Comparison of ENCODE assay signal across 38 cellular contexts in genomic region chr10:97563337-97563736, GRCh38. TPM values are rescaled to one million over a fixed set of nuclear protein-coding genes. Genes with fewer than 3 reads are reported as not detected.
DNase-seq lines count a peak whose midpoint lies in the region; ATAC-seq and TF ChIP-seq lines count a peak whose summit lies in the region.
"Had no signal": no experiment of that assay in that cellular context is flagged by ENCODE, and none has a peak within 500 bp of the region (broad histone marks: within the 10 kb centered on the region; RNA-seq: fewer than 3 reads in every experiment).

No MANE protein-coding gene starts in this region.

- POLR2A ChIA-PET in HEK293 (lab: Yijun Ruan, JAX) = no interaction called here

- 0 out of 2 replicates have a peak, but pooled peaks cover 2% of the 10 kb centered on the region for H3K4me1 ChIP-seq in HEK293 (ENCODE audit: control insufficient read depth, insufficient read depth, low read length)
- H3K4me1 ChIP-seq: A549; BE2C; BLaER1; BLaER1 treated with 17β-estradiol and CSF1 and Interleukin-3, amounts not matched to agents 10 nM and 100 nM had no signal

- CTCF ChIA-PET in HEK293 (lab: Yijun Ruan, JAX) = interaction anchor here (2.1 kb wide), 1 partner anchor 10 kb away, joined by 7 read pairs; no protein-coding TSS in a partner anchor

- intact Hi-C loops in left cardiac atrium (cut with DNase I) = no loop called here

- no peak overlapping the region for H3K4me3 ChIP-seq in HEK293 (ENCODE audit: low read depth, low read length)
- H3K4me3 ChIP-seq: A549; BLaER1; BLaER1 treated with 17β-estradiol and CSF1 and Interleukin-3, amounts not matched to agents 10 nM and 100 nM had no signal

- peak overlapping the region; percentile 12 for H3K27ac Mint-ChIP-seq in activated T-helper 17 cell treated with anti-CD3 and anti-CD28 coated beads, Interleukin-2, amount 50 U/mL, for 72 hours
- H3K27ac Mint-ChIP-seq in endothelial cell (ENCODE audit: unreplicated experiment) = peak overlapping the region; percentile 46
- H3K27ac Mint-ChIP-seq in progenitor cell of endocrine pancreas = peak overlapping the region; percentile 11
- H3K27ac Mint-ChIP-seq: B cell; CD14-positive monocyte; CD4-positive, alpha-beta T cell; CD4-positive, CD25-positive, alpha-beta regulatory T cell; CD8-positive, alpha-beta T cell had no signal

- no peak overlapping the region for H3K4me3 Mint-ChIP-seq in activated T-helper 17 cell treated with anti-CD3 and anti-CD28 coated beads, Interleukin-2, amount 50 U/mL, for 72 hours
- H3K4me3 Mint-ChIP-seq in endothelial cell (ENCODE audit: unreplicated experiment) = no peak overlapping the region
- H3K4me3 Mint-ChIP-seq in progenitor cell of endocrine pancreas (ENCODE audit: low read depth) = no peak overlapping the region
- H3K4me3 Mint-ChIP-seq: B cell; CD14-positive monocyte; CD4-positive, alpha-beta memory T cell; CD4-positive, alpha-beta T cell; CD4-positive, CD25-positive, alpha-beta regulatory T cell; CD8-positive, alpha-beta memory T cell; CD8-positive, alpha-beta T cell had no signal

- no peak for TF ChIP-seq CTCF in HEK293 (tag by site-specific recombination; IDR thresholded peaks at IDR 0.05)
- no peak for TF ChIP-seq CTCF in endothelial cell (IDR thresholded peaks at IDR 0.05; ENCODE audit: unreplicated experiment)
- TF ChIP-seq CTCF in progenitor cell of endocrine pancreas (IDR thresholded peaks at IDR 0.05; ENCODE audit: unreplicated experiment) = no peak

- H3K27ac ChIP-seq in HEK293 (ENCODE audit: extremely low read depth, low read depth, low read length) = no peak overlapping the region
- H3K27ac ChIP-seq: 22Rv1; A549; BLaER1; BLaER1 treated with 17β-estradiol and CSF1 and Interleukin-3, amounts not matched to agents 10 nM and 100 nM; C4-2B had no signal

- DNase-seq in endothelial cell (ENCODE audit: low spot score) (no peak), progenitor cell of endocrine pancreas (ENCODE audit: low spot score, unreplicated experiment) (no peak), left cardiac atrium (no peak), NCI-H446 treated with DMSO at 0.1 percent for 48 hours (lab: John Stamatoyannopoulos, UW) (no peak), NCI-H2081 (lab: John Stamatoyannopoulos, UW) (no peak)
- DNase-seq: 8988T; ACHN; AML-193; BE2C; C1 segment of cervical spinal cord; Caco-2; Calu3; CD4-positive, alpha-beta memory T cell; CD4-positive, alpha-beta T cell; CD4-positive, CD25-positive, alpha-beta regulatory T cell; CD8-positive, alpha-beta memory T cell; CD8-positive, alpha-beta T cell; COR-L47; DMS 273 treated with DMSO at 0.1 percent for 48 hours; DMS153; DMS53; DMS79; DMS79 treated with DMSO at 0.1 percent for 48 hours; DND-41; EL had no signal

- no peak for ATAC-seq in activated T-helper 17 cell treated with anti-CD3 and anti-CD28 coated beads, Interleukin-2, amount 50 U/mL, for 72 hours (replicated peaks)
- ATAC-seq in left cardiac atrium = no peak
- ATAC-seq in HG03280 (IDR thresholded peaks at IDR 0.05; ENCODE audit: unreplicated experiment) = no peak
- ATAC-seq: A549; CD8-positive, alpha-beta T cell had no signal

- H3K9me3 Mint-ChIP-seq in activated T-helper 17 cell treated with anti-CD3 and anti-CD28 coated beads, Interleukin-2, amount 50 U/mL, for 72 hours = no peaks in the 10 kb centered on the region
- H3K9me3 Mint-ChIP-seq in endothelial cell (ENCODE audit: unreplicated experiment) = no peaks in the 10 kb centered on the region
- peaks cover 9% of the 10 kb centered on the region for H3K9me3 Mint-ChIP-seq in progenitor cell of endocrine pancreas (ENCODE audit: low read depth)
- H3K9me3 Mint-ChIP-seq: CD4-positive, alpha-beta memory T cell; CD4-positive, alpha-beta T cell; CD8-positive, alpha-beta memory T cell; CD8-positive, alpha-beta T cell had no signal

- H3K36me3 Mint-ChIP-seq in activated T-helper 17 cell treated with anti-CD3 and anti-CD28 coated beads, Interleukin-2, amount 50 U/mL, for 72 hours (ENCODE audit: low read depth) = no peaks in the 10 kb centered on the region
- H3K36me3 Mint-ChIP-seq in endothelial cell (ENCODE audit: low read depth, unreplicated experiment) (peaks cover 4% of the 10 kb centered on the region), progenitor cell of endocrine pancreas (ENCODE audit: insufficient read depth) (peaks cover 3% of the 10 kb centered on the region)
- H3K36me3 Mint-ChIP-seq: CD4-positive, alpha-beta memory T cell; CD4-positive, CD25-positive, alpha-beta regulatory T cell; CD8-positive, alpha-beta memory T cell; CD8-positive, alpha-beta T cell had no signal

- no peaks in the 10 kb centered on the region for H3K9me3 ChIP-seq in HEK293 (ENCODE audit: control insufficient read depth, insufficient read depth, low read depth, low read length)
- H3K9me3 ChIP-seq: A549, BE2C had no signal

- H3K4me1 Mint-ChIP-seq in activated T-helper 17 cell treated with anti-CD3 and anti-CD28 coated beads, Interleukin-2, amount 50 U/mL, for 72 hours = no peaks in the 10 kb centered on the region
- peaks cover 36% of the 10 kb centered on the region for H3K4me1 Mint-ChIP-seq in endothelial cell (ENCODE audit: unreplicated experiment)
- H3K4me1 Mint-ChIP-seq in progenitor cell of endocrine pancreas (ENCODE audit: low read depth) = no peaks in the 10 kb centered on the region
- H3K4me1 Mint-ChIP-seq: CD14-positive monocyte; CD4-positive, alpha-beta memory T cell; CD4-positive, CD25-positive, alpha-beta regulatory T cell; CD8-positive, alpha-beta memory T cell had no signal

- no peaks in the 10 kb centered on the region; a peak in 1 of 3 replicates for H3K36me3 ChIP-seq in HEK293 (ENCODE audit: control insufficient read depth in 2 of 2, insufficient read depth in 1 of 2, low read length in 2 of 2)
- H3K36me3 ChIP-seq: BE2C, BLaER1 had no signal

- H3K27me3 Mint-ChIP-seq in activated T-helper 17 cell treated with anti-CD3 and anti-CD28 coated beads, Interleukin-2, amount 50 U/mL, for 72 hours = no peaks in the 10 kb centered on the region
- H3K27me3 Mint-ChIP-seq in endothelial cell (ENCODE audit: unreplicated experiment) (peaks cover 8% of the 10 kb centered on the region), progenitor cell of endocrine pancreas (no peaks in the 10 kb centered on the region)
- H3K27me3 Mint-ChIP-seq: B cell; CD4-positive, alpha-beta memory T cell; CD4-positive, alpha-beta T cell; CD4-positive, CD25-positive, alpha-beta regulatory T cell; CD8-positive, alpha-beta memory T cell had no signal

TF ChIP-seq in HEK293, 187 proteins besides CTCF, POLR2A, EP300 and RAD21:
- peak; percentile 97 for TF ChIP-seq PRDM1 (tag by site-specific recombination; IDR thresholded peaks at IDR 0.05)
- TF ChIP-seq ZNF114 (tag by site-specific recombination; IDR thresholded peaks at IDR 0.05) = no peak

RNA-seq across cellular contexts. Expression of gene ANKRD2, which starts 9.2 kb away (rescaled TPM):
- total RNA-seq in activated T-helper 17 cell treated with anti-CD3 and anti-CD28 coated beads, Interleukin-2, amount 50 U/mL, for 72 hours = not detected
- total RNA-seq in endothelial cell (ENCODE audit: unreplicated experiment) (0.33 TPM), progenitor cell of endocrine pancreas (not detected in 2 replicates), left cardiac atrium (10 to 100 TPM; 11.8 to 54.6 TPM)
- total RNA-seq: A673; B cell; Caco-2; CD4-positive, alpha-beta memory T cell; CD4-positive, alpha-beta T cell; CD4-positive, CD25-positive, alpha-beta regulatory T cell; CD8-positive, alpha-beta memory T cell; CD8-positive, alpha-beta T cell; Daoy had no signal

RNA-seq across cellular contexts. Expression of gene HOGA1, which starts 20.9 kb away (rescaled TPM):
- not detected for total RNA-seq in activated T-helper 17 cell treated with anti-CD3 and anti-CD28 coated beads, Interleukin-2, amount 50 U/mL, for 72 hours
- 0.85 TPM for total RNA-seq in endothelial cell (ENCODE audit: unreplicated experiment)
- total RNA-seq in progenitor cell of endocrine pancreas = 10.5 and 11.9 TPM in 2 replicates
- 10 to 100 TPM in 1 of 2 donors, 1 to 10 TPM in 1; 7.7 to 13.2 TPM for total RNA-seq in left cardiac atrium
- total RNA-seq: A673; B cell; CD4-positive, alpha-beta memory T cell; CD4-positive, alpha-beta T cell; CD4-positive, CD25-positive, alpha-beta regulatory T cell; CD8-positive, alpha-beta memory T cell; CD8-positive, alpha-beta T cell; Daoy had no signal

RNA-seq across cellular contexts. Expression of gene C10orf62, which starts 26.2 kb away (rescaled TPM):
- total RNA-seq in activated T-helper 17 cell treated with anti-CD3 and anti-CD28 coated beads, Interleukin-2, amount 50 U/mL, for 72 hours = not detected
- total RNA-seq in endothelial cell (ENCODE audit: unreplicated experiment) = not detected
- total RNA-seq in progenitor cell of endocrine pancreas = 0.91 and 0.96 TPM in 2 replicates
- under 1 TPM in 1 of 2 donors, not detected in 1; 0.35 TPM for total RNA-seq in left cardiac atrium
- total RNA-seq: A172; A673; B cell; Caco-2; CD4-positive, alpha-beta memory T cell; CD4-positive, alpha-beta T cell; CD4-positive, CD25-positive, alpha-beta regulatory T cell; CD8-positive, alpha-beta memory T cell; CD8-positive, alpha-beta T cell; Daoy had no signal
